ENCODE assay signal across 24 cellular contexts in genomic region chr12:131506426-131506825, GRCh38.
"Had no signal": no experiment of that assay in that cellular context is flagged by ENCODE, and none has a peak within 500 bp of the region (broad histone marks: within the 10 kb centered on the region; RNA-seq: fewer than 3 reads in every experiment).

No MANE protein-coding gene starts in this region.

- DNase-seq: colonic mucosa; dermis blood vessel endothelial cell; dorsolateral prefrontal cortex; effector CD4-positive, alpha-beta T cell; effector memory CD4-positive, alpha-beta T cell; erythroblast; esophagus squamous epithelium; foreskin fibroblast; foreskin melanocyte; gastrocnemius medialis; heart left ventricle; hypothalamus; left cardiac atrium; left ventricle myocardium superior; lower lobe of right lung; mesenchymal stem cell; midbrain; naive thymus-derived CD4-positive, alpha-beta T cell; natural killer cell had no signal

- H3K9me3 Mint-ChIP-seq: immature natural killer cell, natural killer cell had no signal

- H3K27ac ChIP-seq: colonic mucosa, epithelial cell of prostate, esophagus squamous epithelium, gastrocnemius medialis, heart left ventricle, hepatocyte, lower lobe of right lung had no signal

- H3K4me3 Mint-ChIP-seq: naive thymus-derived CD4-positive, alpha-beta T cell; natural killer cell had no signal

- H3K4me1 ChIP-seq: colonic mucosa, gastrocnemius medialis, lower lobe of right lung had no signal

- H3K36me3 Mint-ChIP-seq: immature natural killer cell; naive thymus-derived CD4-positive, alpha-beta T cell; natural killer cell had no signal

- H3K9me3 ChIP-seq: colonic mucosa, esophagus squamous epithelium, gastrocnemius medialis, lower lobe of right lung had no signal

- H3K27ac Mint-ChIP-seq: immature natural killer cell; naive thymus-derived CD4-positive, alpha-beta T cell; natural killer cell had no signal

- H3K27me3 ChIP-seq: colonic mucosa, dorsolateral prefrontal cortex, gastrocnemius medialis had no signal

- H3K4me3 ChIP-seq: colonic mucosa, dorsolateral prefrontal cortex, esophagus squamous epithelium, gastrocnemius medialis, heart left ventricle, hepatocyte, lower lobe of right lung had no signal

- ATAC-seq: esophagus mucosa; gastrocnemius medialis; heart left ventricle; left lobe of liver; left ventricle myocardium superior; lower lobe of right lung; naive thymus-derived CD4-positive, alpha-beta T cell; natural killer cell had no signal

- H3K79me2 ChIP-seq: hepatocyte had no signal

- H2AFZ ChIP-seq: hepatocyte had no signal

- H3K36me3 ChIP-seq: colonic mucosa, esophagus squamous epithelium, gastrocnemius medialis, heart left ventricle, lower lobe of right lung had no signal

- H3K4me2 ChIP-seq: hepatocyte had no signal
